ENCODE assay signal across 1 cellular context in the genomic region with DNA sequence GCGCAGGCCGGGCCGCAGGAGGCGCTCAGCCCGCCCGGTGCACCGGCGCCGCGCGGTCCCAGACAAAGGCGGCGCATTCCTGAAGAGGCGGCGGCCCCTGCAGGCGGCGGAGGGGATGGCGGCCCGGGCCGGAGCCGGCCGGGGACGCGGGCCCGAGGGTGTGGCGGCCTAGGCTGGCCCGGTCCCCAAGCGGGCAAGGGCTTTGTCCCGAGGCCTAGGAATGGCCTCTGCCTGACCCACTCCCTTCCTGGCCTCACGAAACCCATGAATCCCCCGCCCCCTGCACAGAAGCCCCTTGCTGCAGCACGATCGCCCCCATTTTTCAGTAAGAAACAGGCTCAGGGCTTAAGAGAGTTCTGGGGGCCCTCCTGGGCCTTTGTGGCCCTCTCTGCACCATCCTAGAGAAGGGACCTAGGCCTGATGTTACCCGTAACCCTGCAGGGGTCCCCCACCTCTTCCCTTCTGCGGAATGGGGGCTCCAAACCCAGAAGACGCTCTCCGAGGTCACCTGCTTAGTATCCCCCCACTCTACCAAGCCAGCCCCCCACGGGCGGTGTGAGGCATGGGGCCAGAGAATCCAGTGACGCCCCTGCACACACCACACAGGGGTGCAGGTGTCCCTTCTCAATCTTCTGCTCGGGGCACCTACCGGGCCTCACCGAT.
TF ChIP-seq lines count a peak whose summit lies in the region.

No MANE protein-coding gene starts in this region.

TF ChIP-seq in K562, 482 proteins besides CTCF, POLR2A, EP300 and RAD21 (continued from another document and continues in another):
- TF ChIP-seq, protein P1, sequence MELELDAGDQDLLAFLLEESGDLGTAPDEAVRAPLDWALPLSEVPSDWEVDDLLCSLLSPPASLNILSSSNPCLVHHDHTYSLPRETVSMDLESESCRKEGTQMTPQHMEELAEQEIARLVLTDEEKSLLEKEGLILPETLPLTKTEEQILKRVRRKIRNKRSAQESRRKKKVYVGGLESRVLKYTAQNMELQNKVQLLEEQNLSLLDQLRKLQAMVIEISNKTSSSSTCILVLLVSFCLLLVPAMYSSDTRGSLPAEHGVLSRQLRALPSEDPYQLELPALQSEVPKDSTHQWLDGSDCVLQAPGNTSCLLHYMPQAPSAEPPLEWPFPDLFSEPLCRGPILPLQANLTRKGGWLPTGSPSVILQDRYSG (tag; conservative IDR thresholded peaks at IDR 0.05; ENCODE audit: low read depth), result no peak
- TF ChIP-seq, protein P2, sequence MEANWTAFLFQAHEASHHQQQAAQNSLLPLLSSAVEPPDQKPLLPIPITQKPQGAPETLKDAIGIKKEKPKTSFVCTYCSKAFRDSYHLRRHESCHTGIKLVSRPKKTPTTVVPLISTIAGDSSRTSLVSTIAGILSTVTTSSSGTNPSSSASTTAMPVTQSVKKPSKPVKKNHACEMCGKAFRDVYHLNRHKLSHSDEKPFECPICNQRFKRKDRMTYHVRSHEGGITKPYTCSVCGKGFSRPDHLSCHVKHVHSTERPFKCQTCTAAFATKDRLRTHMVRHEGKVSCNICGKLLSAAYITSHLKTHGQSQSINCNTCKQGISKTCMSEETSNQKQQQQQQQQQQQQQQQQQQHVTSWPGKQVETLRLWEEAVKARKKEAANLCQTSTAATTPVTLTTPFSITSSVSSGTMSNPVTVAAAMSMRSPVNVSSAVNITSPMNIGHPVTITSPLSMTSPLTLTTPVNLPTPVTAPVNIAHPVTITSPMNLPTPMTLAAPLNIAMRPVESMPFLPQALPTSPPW (CRISPR knock-in tag; IDR thresholded peaks at IDR 0.05), result no peak
- TF ChIP-seq NR2C2 (CRISPR knock-in tag; IDR thresholded peaks at IDR 0.05) (no peak), NR2C2 (tag; IDR thresholded peaks at IDR 0.05) (no peak), ZZZ3 (IDR thresholded peaks at IDR 0.05) (no peak), PURB (CRISPR knock-in tag; IDR thresholded peaks at IDR 0.05; ENCODE audit: low read depth) (no peak), EGR1 (conservative IDR thresholded peaks at IDR 0.05) (no peak), ZBED1 (IDR thresholded peaks at IDR 0.05) (no peak), SNIP1 (IDR thresholded peaks at IDR 0.05; ENCODE audit: low read depth) (no peak), ZNF41 (CRISPR knock-in tag; conservative IDR thresholded peaks at IDR 0.05) (no peak), CCAR2 (IDR thresholded peaks at IDR 0.05; ENCODE audit: low read depth, low read length) (no peak), ARID2 (IDR thresholded peaks at IDR 0.05) (no peak), ZBTB8A (IDR thresholded peaks at IDR 0.05; ENCODE audit: partially characterized antibody) (no peak), HMG20A (CRISPR knock-in tag; conservative IDR thresholded peaks at IDR 0.05) (no peak), PTBP1 (IDR thresholded peaks at IDR 0.05; ENCODE audit: low read depth, low read length) (no peak), XRCC5 (IDR thresholded peaks at IDR 0.05; ENCODE audit: low read depth, low read length) (peak; percentile 80; the same call in 1 of the 2 replicates), RBM34 (IDR thresholded peaks at IDR 0.05; ENCODE audit: borderline replicate concordance, insufficient read depth, low read length) (no peak), NCOA4 (IDR thresholded peaks at IDR 0.05; ENCODE audit: partially characterized antibody) (no peak), ZNF12 (CRISPR knock-in tag; IDR thresholded peaks at IDR 0.05) (no peak), CAMTA2 (CRISPR knock-in tag; conservative IDR thresholded peaks at IDR 0.05) (no peak), NFXL1 (CRISPR knock-in tag; IDR thresholded peaks at IDR 0.05) (no peak), GATA2 (CRISPR knock-in tag; IDR thresholded peaks at IDR 0.05) (no peak), PRPF4 (IDR thresholded peaks at IDR 0.05; ENCODE audit: insufficient read depth, low read depth, low read length, poor library complexity, severe bottlenecking) (no peak), ZNF140 (CRISPR knock-in tag; IDR thresholded peaks at IDR 0.05) (no peak), CC2D1A (IDR thresholded peaks at IDR 0.05) (no peak), HSF4 (CRISPR knock-in tag; IDR thresholded peaks at IDR 0.05; ENCODE audit: borderline replicate concordance) (no peak), RBM17 (IDR thresholded peaks at IDR 0.05; ENCODE audit: borderline replicate concordance, low read depth, low read length) (no peak), GTF2A2 (tag; IDR thresholded peaks at IDR 0.05) (no peak), BDP1 (IDR thresholded peaks at IDR 0.05; ENCODE audit: insufficient read depth, insufficient read length) (no peak), RAD51 (IDR thresholded peaks at IDR 0.05; ENCODE audit: borderline replicate concordance, low read depth) (no peak), ZNF507 (tag; conservative IDR thresholded peaks at IDR 0.05) (no peak), POLR2B (IDR thresholded peaks at IDR 0.05; ENCODE audit: low read depth, partially characterized antibody) (no peak), ZNF347 (CRISPR knock-in tag; IDR thresholded peaks at IDR 0.05; ENCODE audit: low read depth) (no peak), NFIX (CRISPR knock-in tag; IDR thresholded peaks at IDR 0.05; ENCODE audit: low read depth) (no peak), NFIC (IDR thresholded peaks at IDR 0.05) (no peak)
- TF ChIP-seq, protein P3, sequence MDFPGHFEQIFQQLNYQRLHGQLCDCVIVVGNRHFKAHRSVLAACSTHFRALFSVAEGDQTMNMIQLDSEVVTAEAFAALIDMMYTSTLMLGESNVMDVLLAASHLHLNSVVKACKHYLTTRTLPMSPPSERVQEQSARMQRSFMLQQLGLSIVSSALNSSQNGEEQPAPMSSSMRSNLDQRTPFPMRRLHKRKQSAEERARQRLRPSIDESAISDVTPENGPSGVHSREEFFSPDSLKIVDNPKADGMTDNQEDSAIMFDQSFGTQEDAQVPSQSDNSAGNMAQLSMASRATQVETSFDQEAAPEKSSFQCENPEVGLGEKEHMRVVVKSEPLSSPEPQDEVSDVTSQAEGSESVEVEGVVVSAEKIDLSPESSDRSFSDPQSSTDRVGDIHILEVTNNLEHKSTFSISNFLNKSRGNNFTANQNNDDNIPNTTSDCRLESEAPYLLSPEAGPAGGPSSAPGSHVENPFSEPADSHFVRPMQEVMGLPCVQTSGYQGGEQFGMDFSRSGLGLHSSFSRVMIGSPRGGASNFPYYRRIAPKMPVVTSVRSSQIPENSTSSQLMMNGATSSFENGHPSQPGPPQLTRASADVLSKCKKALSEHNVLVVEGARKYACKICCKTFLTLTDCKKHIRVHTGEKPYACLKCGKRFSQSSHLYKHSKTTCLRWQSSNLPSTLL (IDR thresholded peaks at IDR 0.05), result no peak
- TF ChIP-seq, protein P4, sequence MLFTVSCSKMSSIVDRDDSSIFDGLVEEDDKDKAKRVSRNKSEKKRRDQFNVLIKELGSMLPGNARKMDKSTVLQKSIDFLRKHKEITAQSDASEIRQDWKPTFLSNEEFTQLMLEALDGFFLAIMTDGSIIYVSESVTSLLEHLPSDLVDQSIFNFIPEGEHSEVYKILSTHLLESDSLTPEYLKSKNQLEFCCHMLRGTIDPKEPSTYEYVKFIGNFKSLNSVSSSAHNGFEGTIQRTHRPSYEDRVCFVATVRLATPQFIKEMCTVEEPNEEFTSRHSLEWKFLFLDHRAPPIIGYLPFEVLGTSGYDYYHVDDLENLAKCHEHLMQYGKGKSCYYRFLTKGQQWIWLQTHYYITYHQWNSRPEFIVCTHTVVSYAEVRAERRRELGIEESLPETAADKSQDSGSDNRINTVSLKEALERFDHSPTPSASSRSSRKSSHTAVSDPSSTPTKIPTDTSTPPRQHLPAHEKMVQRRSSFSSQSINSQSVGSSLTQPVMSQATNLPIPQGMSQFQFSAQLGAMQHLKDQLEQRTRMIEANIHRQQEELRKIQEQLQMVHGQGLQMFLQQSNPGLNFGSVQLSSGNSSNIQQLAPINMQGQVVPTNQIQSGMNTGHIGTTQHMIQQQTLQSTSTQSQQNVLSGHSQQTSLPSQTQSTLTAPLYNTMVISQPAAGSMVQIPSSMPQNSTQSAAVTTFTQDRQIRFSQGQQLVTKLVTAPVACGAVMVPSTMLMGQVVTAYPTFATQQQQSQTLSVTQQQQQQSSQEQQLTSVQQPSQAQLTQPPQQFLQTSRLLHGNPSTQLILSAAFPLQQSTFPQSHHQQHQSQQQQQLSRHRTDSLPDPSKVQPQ (CRISPR knock-in tag; IDR thresholded peaks at IDR 0.05; ENCODE audit: borderline replicate concordance), result no peak
- TF ChIP-seq, protein P5, sequence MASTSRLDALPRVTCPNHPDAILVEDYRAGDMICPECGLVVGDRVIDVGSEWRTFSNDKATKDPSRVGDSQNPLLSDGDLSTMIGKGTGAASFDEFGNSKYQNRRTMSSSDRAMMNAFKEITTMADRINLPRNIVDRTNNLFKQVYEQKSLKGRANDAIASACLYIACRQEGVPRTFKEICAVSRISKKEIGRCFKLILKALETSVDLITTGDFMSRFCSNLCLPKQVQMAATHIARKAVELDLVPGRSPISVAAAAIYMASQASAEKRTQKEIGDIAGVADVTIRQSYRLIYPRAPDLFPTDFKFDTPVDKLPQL (IDR thresholded peaks at IDR 0.05; ENCODE audit: extremely low read depth, insufficient read length), result no peak
- TF ChIP-seq, protein P6, sequence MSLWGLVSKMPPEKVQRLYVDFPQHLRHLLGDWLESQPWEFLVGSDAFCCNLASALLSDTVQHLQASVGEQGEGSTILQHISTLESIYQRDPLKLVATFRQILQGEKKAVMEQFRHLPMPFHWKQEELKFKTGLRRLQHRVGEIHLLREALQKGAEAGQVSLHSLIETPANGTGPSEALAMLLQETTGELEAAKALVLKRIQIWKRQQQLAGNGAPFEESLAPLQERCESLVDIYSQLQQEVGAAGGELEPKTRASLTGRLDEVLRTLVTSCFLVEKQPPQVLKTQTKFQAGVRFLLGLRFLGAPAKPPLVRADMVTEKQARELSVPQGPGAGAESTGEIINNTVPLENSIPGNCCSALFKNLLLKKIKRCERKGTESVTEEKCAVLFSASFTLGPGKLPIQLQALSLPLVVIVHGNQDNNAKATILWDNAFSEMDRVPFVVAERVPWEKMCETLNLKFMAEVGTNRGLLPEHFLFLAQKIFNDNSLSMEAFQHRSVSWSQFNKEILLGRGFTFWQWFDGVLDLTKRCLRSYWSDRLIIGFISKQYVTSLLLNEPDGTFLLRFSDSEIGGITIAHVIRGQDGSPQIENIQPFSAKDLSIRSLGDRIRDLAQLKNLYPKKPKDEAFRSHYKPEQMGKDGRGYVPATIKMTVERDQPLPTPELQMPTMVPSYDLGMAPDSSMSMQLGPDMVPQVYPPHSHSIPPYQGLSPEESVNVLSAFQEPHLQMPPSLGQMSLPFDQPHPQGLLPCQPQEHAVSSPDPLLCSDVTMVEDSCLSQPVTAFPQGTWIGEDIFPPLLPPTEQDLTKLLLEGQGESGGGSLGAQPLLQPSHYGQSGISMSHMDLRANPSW (CRISPR knock-in tag; IDR thresholded peaks at IDR 0.05), result no peak; the same call in 1 of the 2 replicates
- TF ChIP-seq, protein P7, sequence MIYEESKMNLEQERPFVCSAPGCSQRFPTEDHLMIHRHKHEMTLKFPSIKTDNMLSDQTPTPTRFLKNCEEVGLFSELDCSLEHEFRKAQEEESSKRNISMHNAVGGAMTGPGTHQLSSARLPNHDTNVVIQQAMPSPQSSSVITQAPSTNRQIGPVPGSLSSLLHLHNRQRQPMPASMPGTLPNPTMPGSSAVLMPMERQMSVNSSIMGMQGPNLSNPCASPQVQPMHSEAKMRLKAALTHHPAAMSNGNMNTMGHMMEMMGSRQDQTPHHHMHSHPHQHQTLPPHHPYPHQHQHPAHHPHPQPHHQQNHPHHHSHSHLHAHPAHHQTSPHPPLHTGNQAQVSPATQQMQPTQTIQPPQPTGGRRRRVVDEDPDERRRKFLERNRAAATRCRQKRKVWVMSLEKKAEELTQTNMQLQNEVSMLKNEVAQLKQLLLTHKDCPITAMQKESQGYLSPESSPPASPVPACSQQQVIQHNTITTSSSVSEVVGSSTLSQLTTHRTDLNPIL (CRISPR knock-in tag; IDR thresholded peaks at IDR 0.05), result no peak
- TF ChIP-seq, protein P8, sequence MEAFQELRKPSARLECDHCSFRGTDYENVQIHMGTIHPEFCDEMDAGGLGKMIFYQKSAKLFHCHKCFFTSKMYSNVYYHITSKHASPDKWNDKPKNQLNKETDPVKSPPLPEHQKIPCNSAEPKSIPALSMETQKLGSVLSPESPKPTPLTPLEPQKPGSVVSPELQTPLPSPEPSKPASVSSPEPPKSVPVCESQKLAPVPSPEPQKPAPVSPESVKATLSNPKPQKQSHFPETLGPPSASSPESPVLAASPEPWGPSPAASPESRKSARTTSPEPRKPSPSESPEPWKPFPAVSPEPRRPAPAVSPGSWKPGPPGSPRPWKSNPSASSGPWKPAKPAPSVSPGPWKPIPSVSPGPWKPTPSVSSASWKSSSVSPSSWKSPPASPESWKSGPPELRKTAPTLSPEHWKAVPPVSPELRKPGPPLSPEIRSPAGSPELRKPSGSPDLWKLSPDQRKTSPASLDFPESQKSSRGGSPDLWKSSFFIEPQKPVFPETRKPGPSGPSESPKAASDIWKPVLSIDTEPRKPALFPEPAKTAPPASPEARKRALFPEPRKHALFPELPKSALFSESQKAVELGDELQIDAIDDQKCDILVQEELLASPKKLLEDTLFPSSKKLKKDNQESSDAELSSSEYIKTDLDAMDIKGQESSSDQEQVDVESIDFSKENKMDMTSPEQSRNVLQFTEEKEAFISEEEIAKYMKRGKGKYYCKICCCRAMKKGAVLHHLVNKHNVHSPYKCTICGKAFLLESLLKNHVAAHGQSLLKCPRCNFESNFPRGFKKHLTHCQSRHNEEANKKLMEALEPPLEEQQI (IDR thresholded peaks at IDR 0.05), result no peak
- TF ChIP-seq, protein P9, sequence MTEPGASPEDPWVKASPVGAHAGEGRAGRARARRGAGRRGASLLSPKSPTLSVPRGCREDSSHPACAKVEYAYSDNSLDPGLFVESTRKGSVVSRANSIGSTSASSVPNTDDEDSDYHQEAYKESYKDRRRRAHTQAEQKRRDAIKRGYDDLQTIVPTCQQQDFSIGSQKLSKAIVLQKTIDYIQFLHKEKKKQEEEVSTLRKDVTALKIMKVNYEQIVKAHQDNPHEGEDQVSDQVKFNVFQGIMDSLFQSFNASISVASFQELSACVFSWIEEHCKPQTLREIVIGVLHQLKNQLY (CRISPR knock-in tag; conservative IDR thresholded peaks at IDR 0.05), result 0 out of 4 replicates have a peak, but pooled peaks of 1 of the 2 experiments have one; percentile 44
- TF ChIP-seq, protein P10, sequence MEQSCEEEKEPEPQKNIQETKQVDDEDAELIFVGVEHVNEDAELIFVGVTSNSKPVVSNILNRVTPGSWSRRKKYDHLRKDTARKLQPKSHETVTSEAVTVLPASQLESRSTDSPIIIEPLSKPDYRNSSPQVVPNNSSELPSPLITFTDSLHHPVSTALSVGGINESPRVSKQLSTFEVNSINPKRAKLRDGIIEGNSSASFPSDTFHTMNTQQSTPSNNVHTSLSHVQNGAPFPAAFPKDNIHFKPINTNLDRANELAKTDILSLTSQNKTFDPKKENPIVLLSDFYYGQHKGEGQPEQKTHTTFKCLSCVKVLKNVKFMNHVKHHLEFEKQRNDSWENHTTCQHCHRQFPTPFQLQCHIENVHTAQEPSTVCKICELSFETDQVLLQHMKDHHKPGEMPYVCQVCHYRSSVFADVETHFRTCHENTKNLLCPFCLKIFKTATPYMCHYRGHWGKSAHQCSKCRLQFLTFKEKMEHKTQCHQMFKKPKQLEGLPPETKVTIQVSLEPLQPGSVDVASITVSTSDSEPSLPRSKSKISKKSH (CRISPR knock-in tag; IDR thresholded peaks at IDR 0.05), result no peak
- TF ChIP-seq, protein P11, sequence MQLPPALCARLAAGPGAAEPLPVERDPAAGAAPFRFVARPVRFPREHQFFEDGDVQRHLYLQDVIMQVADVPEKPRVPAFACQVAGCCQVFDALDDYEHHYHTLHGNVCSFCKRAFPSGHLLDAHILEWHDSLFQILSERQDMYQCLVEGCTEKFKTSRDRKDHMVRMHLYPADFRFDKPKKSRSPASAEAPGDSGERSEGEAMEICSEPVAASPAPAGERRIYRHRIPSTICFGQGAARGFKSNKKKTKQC (CRISPR knock-in tag; IDR thresholded peaks at IDR 0.05), result peak; percentile 54
